ENCODE assay signal across 23 cellular contexts in the genomic region with DNA sequence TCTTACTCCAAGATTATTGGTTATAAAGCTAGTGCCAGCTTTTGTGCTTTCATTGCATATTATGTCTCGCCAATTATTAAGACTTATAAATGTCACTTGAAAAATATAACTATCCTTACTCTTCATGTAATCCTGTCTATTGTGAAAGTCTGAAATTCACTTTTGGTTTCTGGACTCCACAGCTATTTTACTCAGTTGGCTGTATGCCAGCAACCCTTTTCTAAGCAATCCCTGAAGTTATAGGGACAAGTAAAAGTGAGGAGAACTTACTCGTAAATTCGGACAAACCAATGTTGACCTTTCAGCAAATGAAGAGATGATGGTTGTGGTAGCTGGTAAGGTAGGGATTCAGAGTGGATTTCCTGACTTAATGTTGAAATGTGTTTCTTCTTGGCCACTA.
DNase-seq lines count a peak whose midpoint lies in the region; ATAC-seq, FAIRE-seq and TF ChIP-seq lines count a peak whose summit lies in the region.
"Had no signal": no experiment of that assay in that cellular context is flagged by ENCODE, and none has a peak within 500 bp of the region (broad histone marks: within the 10 kb centered on the region; RNA-seq: fewer than 3 reads in every experiment).

No MANE protein-coding gene starts in this region.

- ATAC-seq in SK-N-SH treated with all-trans-retinoic acid at 6 μM for 48 hours, result no peak
- ATAC-seq in K562, result no peak
- ATAC-seq in HG03469 (IDR thresholded peaks at IDR 0.05; ENCODE audit: unreplicated experiment), result no peak
- ATAC-seq: CD8-positive, alpha-beta T cell; GM12878; GM23338 had no signal

- H2AFZ ChIP-seq in SK-N-SH (ENCODE audit: low read depth) (no peak overlapping the region), K562 (ENCODE audit: low read depth, low read length) (no peak overlapping the region)
- H2AFZ ChIP-seq: GM23338 had no signal

- no peak overlapping the region for H3K4me3 ChIP-seq in SK-N-SH (ENCODE audit: low read depth in 2 of 2, low read length in 1 of 2)
- no peak overlapping the region for H3K4me3 ChIP-seq in K562
- H3K4me3 ChIP-seq: BLaER1, GM12878, GM23338, HAP-1 had no signal

- H3K27me3 ChIP-seq in SK-N-SH (ENCODE audit: insufficient read depth), result no peaks in the 10 kb centered on the region
- H3K27me3 ChIP-seq in K562 (ENCODE audit: control insufficient read depth in 2 of 2, insufficient read depth in 2 of 2, low read length in 2 of 2), result no peaks in the 10 kb centered on the region; a peak in 1 of 5 replicates
- H3K27me3 ChIP-seq: BLaER1 had no signal

- DNase-seq in SK-N-SH, result no peak
- DNase-seq in OCI-M1 (lab: John Stamatoyannopoulos, UW), result peak; percentile 7
- DNase-seq in K562 (ENCODE audit: extremely low read depth in 1 of 4, low spot score in 3 of 4), result no peak
- DNase-seq in fibroblast of peridontal ligament (ENCODE audit: extremely low read depth), result peak; percentile 0
- no peak for DNase-seq in stimulated activated CD4-positive, alpha-beta T cell treated with anti-CD3 and anti-CD28 coated beads, Interleukin-2, amount 100 ng/mL, for 24 hours
- DNase-seq in HCEC 1CT, result no peak
- DNase-seq: CD4-positive, CD25-positive, alpha-beta regulatory T cell; CD8-positive, alpha-beta T cell; DMS 273 treated with DMSO at 0.1 percent for 48 hours; DMS79; EL; GDM1 had no signal

- no peaks in the 10 kb centered on the region for H3K36me3 ChIP-seq in SK-N-SH (replicated peaks in 1 of 2; ENCODE audit: control insufficient read depth in 1 of 2, insufficient read depth in 2 of 2, low read length in 1 of 2)
- no peaks in the 10 kb centered on the region for H3K36me3 ChIP-seq in K562 (ENCODE audit: control insufficient read depth, insufficient read depth, low read length)
- H3K36me3 ChIP-seq: BLaER1, HAP-1 had no signal

- H3K79me2 ChIP-seq in SK-N-SH (ENCODE audit: insufficient read depth) (no peaks in the 10 kb centered on the region), K562 (ENCODE audit: control insufficient read depth, insufficient read depth, low read length) (no peaks in the 10 kb centered on the region)

- CTCF ChIA-PET in SK-N-SH (lab: Yijun Ruan, JAX), result interaction anchor here (1.2 kb wide), 1 partner anchor 13 kb away, joined by 3 read pairs; no protein-coding TSS in a partner anchor
- CTCF ChIA-PET in K562 (lab: Yijun Ruan, JAX; ENCODE audit: low intra/inter-chr PET ratio), result no interaction called here

- TF ChIP-seq RAD21 in SK-N-SH (IDR thresholded peaks at IDR 0.05; ENCODE audit: low read length) (no peak), K562 (CRISPR knock-in tag; conservative IDR thresholded peaks at IDR 0.05 in 1 of 2, IDR thresholded peaks at IDR 0.05 in 1 of 2) (no peak)

- H3K9me3 ChIP-seq in SK-N-SH (no peaks in the 10 kb centered on the region), K562 (replicated peaks; ENCODE audit: control insufficient read depth, insufficient read depth, low read depth, low read length) (no peaks in the 10 kb centered on the region)
- H3K9me3 ChIP-seq: BLaER1, HAP-1 had no signal

- intact Hi-C loops in K562 (cut with micrococcal nuclease), result no loop called here

- H3K4me1 ChIP-seq in SK-N-SH (ENCODE audit: control insufficient read depth in 1 of 2, insufficient read depth in 2 of 2, low read depth in 1 of 2, low read length in 1 of 2) (no peaks in the 10 kb centered on the region), K562 (replicated peaks in 1 of 2; ENCODE audit: control insufficient read depth in 2 of 2, insufficient read depth in 2 of 2, low read length in 2 of 2) (no peaks in the 10 kb centered on the region)
- H3K4me1 ChIP-seq: BLaER1, HAP-1 had no signal

- 93% methylated on average over 3 of the region's 3 CpGs for WGBS in SK-N-SH (ENCODE audit: low lambda C conversion rate)
- WGBS in K562 (ENCODE audit: insufficient coverage, low coverage, missing lambda C conversion rate), result 0% methylated on average over 3 of the region's 3 CpGs

- H3K9me1 ChIP-seq in K562 (ENCODE audit: control insufficient read depth, insufficient read depth, low read length), result no peaks in the 10 kb centered on the region

- no TSS peak for BruUV-seq in K562 (replicated peaks; lab: Mats Ljungman, UMichigan)

- no peaks in the 10 kb centered on the region for H3F3A ChIP-seq in SK-N-SH (replicated peaks; ENCODE audit: insufficient read depth)

- no peaks in the 10 kb centered on the region for H4K20me1 ChIP-seq in SK-N-SH (ENCODE audit: insufficient read depth)
- H4K20me1 ChIP-seq in K562 (replicated peaks; ENCODE audit: control insufficient read depth, insufficient read depth, low read length), result no peaks in the 10 kb centered on the region; the same call in 1 of the 2 replicates
- H4K20me1 ChIP-seq: BLaER1 had no signal

- H3K4me2 ChIP-seq in SK-N-SH (no peak overlapping the region), K562 (ENCODE audit: insufficient read depth, low read length) (no peak overlapping the region)
- H3K4me2 ChIP-seq: BLaER1 had no signal

- no peak for TF ChIP-seq POLR2A in K562 (conservative IDR thresholded peaks at IDR 0.05)

- H3K9ac ChIP-seq in SK-N-SH, result no peak overlapping the region
- H3K9ac ChIP-seq in K562 (ENCODE audit: insufficient read depth in 1 of 2, low read depth in 2 of 2, low read length in 2 of 2), result no peak overlapping the region
- H3K9ac ChIP-seq: BLaER1 had no signal

- no peak for FAIRE-seq in K562 (lab: Jason Lieb, UNC)
- FAIRE-seq: A204.1, D721Med, GM12878, GM19239 had no signal

- no peak for TF ChIP-seq CTCF in SK-N-SH (IDR thresholded peaks at IDR 0.05)
- no peak for TF ChIP-seq CTCF in K562 (IDR thresholded peaks at IDR 0.05 in 2 of 3, conservative IDR thresholded peaks at IDR 0.05 in 1 of 3; ENCODE audit: insufficient read depth in 2 of 3, low read depth in 1 of 3, low read length in 3 of 3)

- no peak overlapping the region for H3K27ac ChIP-seq in SK-N-SH (ENCODE audit: low read depth in 2 of 2, low read length in 1 of 2)
- H3K27ac ChIP-seq in K562 (ENCODE audit: extremely low read depth, low read depth, low read length), result no peak overlapping the region
- H3K27ac ChIP-seq: 22Rv1, BLaER1, C4-2B had no signal

- in situ Hi-C loops in K562 (cut with MboI), result no loop called here

- POLR2A ChIA-PET in SK-N-SH (lab: Yijun Ruan, JAX) (no interaction called here), K562 (lab: Yijun Ruan, JAX) (no interaction called here)

- TF ChIP-seq EP300 in SK-N-SH (IDR thresholded peaks at IDR 0.05; ENCODE audit: borderline replicate concordance in 1 of 2, low read depth in 1 of 2, low read length in 1 of 2) (no peak), K562 (IDR thresholded peaks at IDR 0.05; ENCODE audit: low read length) (no peak)

- no peaks in the 10 kb centered on the region for H3K9me2 ChIP-seq in SK-N-SH

TF ChIP-seq in SK-N-SH, 30 proteins besides CTCF, POLR2A, EP300 and RAD21:
- peak; percentile 35; the same call in 1 of the 2 replicates for TF ChIP-seq NFIC (IDR thresholded peaks at IDR 0.05; ENCODE audit: borderline replicate concordance)
- TF ChIP-seq, protein P1, sequence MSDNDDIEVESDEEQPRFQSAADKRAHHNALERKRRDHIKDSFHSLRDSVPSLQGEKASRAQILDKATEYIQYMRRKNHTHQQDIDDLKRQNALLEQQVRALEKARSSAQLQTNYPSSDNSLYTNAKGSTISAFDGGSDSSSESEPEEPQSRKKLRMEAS (IDR thresholded peaks at IDR 0.05; ENCODE audit: low read depth), result no peak

TF ChIP-seq in SK-N-SH treated with all-trans-retinoic acid at 6 μM for 48 hours, 23 proteins besides CTCF, POLR2A, EP300 and RAD21:
- TF ChIP-seq ZFP30 (CRISPR knock-in tag; IDR thresholded peaks at IDR 0.05), result no peak
- TF ChIP-seq TOX (CRISPR knock-in tag; IDR thresholded peaks at IDR 0.05; ENCODE audit: borderline replicate concordance), result no peak
- no peak for TF ChIP-seq ISL1 (CRISPR knock-in tag; IDR thresholded peaks at IDR 0.05)

TF ChIP-seq in K562, 482 proteins besides CTCF, POLR2A, EP300 and RAD21:
- no peak for TF ChIP-seq ARID2 (IDR thresholded peaks at IDR 0.05)
- no peak for TF ChIP-seq CBFB (CRISPR knock-in tag; IDR thresholded peaks at IDR 0.05)
- TF ChIP-seq, protein P2, sequence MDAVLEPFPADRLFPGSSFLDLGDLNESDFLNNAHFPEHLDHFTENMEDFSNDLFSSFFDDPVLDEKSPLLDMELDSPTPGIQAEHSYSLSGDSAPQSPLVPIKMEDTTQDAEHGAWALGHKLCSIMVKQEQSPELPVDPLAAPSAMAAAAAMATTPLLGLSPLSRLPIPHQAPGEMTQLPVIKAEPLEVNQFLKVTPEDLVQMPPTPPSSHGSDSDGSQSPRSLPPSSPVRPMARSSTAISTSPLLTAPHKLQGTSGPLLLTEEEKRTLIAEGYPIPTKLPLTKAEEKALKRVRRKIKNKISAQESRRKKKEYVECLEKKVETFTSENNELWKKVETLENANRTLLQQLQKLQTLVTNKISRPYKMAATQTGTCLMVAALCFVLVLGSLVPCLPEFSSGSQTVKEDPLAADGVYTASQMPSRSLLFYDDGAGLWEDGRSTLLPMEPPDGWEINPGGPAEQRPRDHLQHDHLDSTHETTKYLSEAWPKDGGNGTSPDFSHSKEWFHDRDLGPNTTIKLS (IDR thresholded peaks at IDR 0.05; ENCODE audit: borderline replicate concordance, low read depth), result no peak
- no peak for TF ChIP-seq ZNF707 (CRISPR knock-in tag; conservative IDR thresholded peaks at IDR 0.05)
- TF ChIP-seq ZNF232 (CRISPR knock-in tag; IDR thresholded peaks at IDR 0.05), result no peak
- TF ChIP-seq NFIC (IDR thresholded peaks at IDR 0.05), result peak; percentile 67; the same call in 1 of the 2 replicates

Comparison
In these comparisons a context has a peak if more than half of its experiments do, and no peak if none do; other contexts are left out.
1. DNase-seq: peak in OCI-M1 (single experiment) and fibroblast of peridontal ligament (single experiment); none in SK-N-SH (single experiment), K562 (0 of 4), stimulated activated CD4-positive, alpha-beta T cell treated with anti-CD3 and anti-CD28 coated beads, Interleukin-2, amount 100 ng/mL, for 24 hours (0 of 2) and HCEC 1CT (single experiment).